8 cellular contexts compared by ENCODE assay signal in the genomic region with DNA sequence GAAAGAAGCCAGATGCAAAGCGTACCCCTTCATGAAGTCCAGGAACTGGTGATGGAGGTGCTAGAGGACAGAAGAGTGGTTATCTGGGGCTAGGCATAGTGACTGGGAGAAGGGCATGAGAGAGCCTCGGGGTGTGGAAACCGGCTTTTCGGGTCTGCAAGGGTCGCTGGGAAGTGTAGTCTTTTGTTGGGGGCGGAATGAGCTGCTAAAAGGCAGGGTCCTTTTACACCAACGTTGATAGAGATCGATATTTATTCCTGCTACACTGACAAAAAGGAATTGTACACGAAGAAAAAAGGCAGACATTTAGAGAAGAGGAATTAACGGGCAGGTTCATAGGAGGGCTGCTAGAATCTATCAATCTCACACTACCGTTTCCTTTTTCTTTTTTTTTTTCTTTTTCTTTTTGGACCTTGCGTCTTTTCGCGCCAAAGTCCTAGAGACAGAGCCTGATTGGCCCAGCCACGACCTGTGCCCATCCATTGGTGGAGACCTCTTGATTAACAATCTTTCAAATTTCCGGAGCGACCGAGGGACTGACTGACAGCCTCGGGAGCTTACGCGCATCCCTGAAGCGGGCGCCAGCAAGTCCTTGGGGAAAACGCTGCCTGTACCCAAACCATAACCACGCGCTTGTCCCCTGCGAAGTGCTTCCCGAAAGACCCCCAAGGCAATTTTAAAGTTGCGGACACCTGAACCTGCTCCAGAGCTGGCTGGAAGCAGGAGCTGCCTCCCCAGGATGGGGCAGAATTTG. TPM values are rescaled to one million over a fixed set of nuclear protein-coding genes. Genes with fewer than 3 reads are reported as not detected.
DNase-seq lines count a peak whose midpoint lies in the region; ATAC-seq and TF ChIP-seq lines count a peak whose summit lies in the region.

No MANE protein-coding gene starts in this region.

- no peaks in the 10 kb centered on the region for H4K20me1 ChIP-seq in hepatocyte (ENCODE audit: insufficient read depth, poor library complexity, severe bottlenecking)

- peak overlapping the region; percentile 66 for H2AFZ ChIP-seq in hepatocyte

- H3K9me3 ChIP-seq in hepatocyte (ENCODE audit: low read depth): no peaks in the 10 kb centered on the region

- no peak overlapping the region for H3K27ac ChIP-seq in hepatocyte

- peaks cover 3% of the 10 kb centered on the region for H3K4me1 ChIP-seq in hepatocyte (ENCODE audit: insufficient read depth)

- WGBS in hepatocyte (ENCODE audit: low lambda C conversion rate, missing lambda C conversion rate): 1% methylated on average over 29 of the region's 29 CpGs

- peak; percentile 50 for DNase-seq in NCI-H128 (lab: John Stamatoyannopoulos, UW; ENCODE audit: unreplicated experiment)
- peak; percentile 87 for DNase-seq in SW480 (ENCODE audit: low spot score)
- peak; percentile 66 for DNase-seq in amniotic epithelial cell (ENCODE audit: low read depth)
- peak; percentile 84 for DNase-seq in hepatocyte (ENCODE audit: low spot score)
- peak; percentile 36 for DNase-seq in retinal pigment epithelial cell (ENCODE audit: low read depth)
- no peak for DNase-seq in mesenteric fat pad (ENCODE audit: low spot score)

- H3K9me2 ChIP-seq in hepatocyte (replicated peaks; ENCODE audit: insufficient read depth): no peaks in the 10 kb centered on the region

- ATAC-seq in GM18498 (IDR thresholded peaks at IDR 0.05; ENCODE audit: unreplicated experiment) (peak; percentile 97), HG02798 (IDR thresholded peaks at IDR 0.05; ENCODE audit: poor library complexity, unreplicated experiment) (peak; percentile 94)

- H3K79me2 ChIP-seq in hepatocyte: no peaks in the 10 kb centered on the region

- TF ChIP-seq CTCF in hepatocyte (IDR thresholded peaks at IDR 0.05; ENCODE audit: poor library complexity) (no peak), retinal pigment epithelial cell (conservative IDR thresholded peaks at IDR 0.05; ENCODE audit: low read depth, low read length) (no peak)

- H3K4me2 ChIP-seq in hepatocyte: peak overlapping the region; percentile 95

- peak overlapping the region; percentile 85 for H3K4me3 ChIP-seq in hepatocyte
- peak overlapping the region; percentile 67 for H3K4me3 ChIP-seq in retinal pigment epithelial cell (ENCODE audit: low read length)

- H3K36me3 ChIP-seq in hepatocyte (replicated peaks; ENCODE audit: insufficient read depth, low read depth): no peaks in the 10 kb centered on the region

- H3K27me3 ChIP-seq in hepatocyte: no peaks in the 10 kb centered on the region

RNA-seq across cellular contexts. Expression of gene DHRS7B, which starts 27.7 kb away (rescaled TPM):
- total RNA-seq in hepatocyte (34.6 and 36.7 TPM in 2 replicates), mesenteric fat pad (34.4 TPM)
- polyA plus RNA-seq in hepatocyte: 46.2 and 55.6 TPM in 2 replicates

RNA-seq across cellular contexts. Expression of gene USP22, which starts 56.3 kb away (rescaled TPM):
- total RNA-seq in hepatocyte (142 and 157 TPM in 2 replicates), mesenteric fat pad (148 TPM)
- polyA plus RNA-seq in hepatocyte: 84.0 and 84.9 TPM in 2 replicates
